11 cellular contexts compared by ENCODE assay signal in genomic region chr6:43495409-43495941, GRCh38. TPM values are rescaled to one million over a fixed set of nuclear protein-coding genes. Genes with fewer than 3 reads are reported as not detected.
DNase-seq lines count a peak whose midpoint lies in the region; ATAC-seq and TF ChIP-seq lines count a peak whose summit lies in the region.
"Had no signal": no experiment of that assay in that cellular context is flagged by ENCODE, and none has a peak within 500 bp of the region (broad histone marks: within the 10 kb centered on the region; RNA-seq: fewer than 3 reads in every experiment).

No MANE protein-coding gene starts in this region.

- H3K27me3 Mint-ChIP-seq in GM23338 (ENCODE audit: insufficient read depth, low read depth, poor library complexity): peaks cover 6% of the 10 kb centered on the region
- H3K27me3 Mint-ChIP-seq in WTC11 (ENCODE audit: low read depth): no peaks in the 10 kb centered on the region

- H3K9me3 ChIP-seq in lower lobe of right lung: no peaks in the 10 kb centered on the region

- TF ChIP-seq CTCF in BJ (IDR thresholded peaks at IDR 0.05; ENCODE audit: insufficient read depth, low read depth, low read length): peak; percentile 43
- TF ChIP-seq CTCF in GM23338 (conservative IDR thresholded peaks at IDR 0.05; ENCODE audit: low read depth in 2 of 2): peak in 1 of 2 experiments; percentile 39; a peak in 2 of 4 replicates
- no peak for TF ChIP-seq CTCF in WTC11 (IDR thresholded peaks at IDR 0.05)
- TF ChIP-seq CTCF in lower lobe of right lung (IDR thresholded peaks at IDR 0.05): peak; percentile 11

- H3K9me3 Mint-ChIP-seq in GM23338 (no peaks in the 10 kb centered on the region), WTC11 (no peaks in the 10 kb centered on the region)

- H3K4me1 ChIP-seq in GM23338 (ENCODE audit: insufficient read depth) (peaks cover 16% of the 10 kb centered on the region), lower lobe of right lung (peaks cover 47% of the 10 kb centered on the region)

- H3K4me3 Mint-ChIP-seq in GM23338 (no peak overlapping the region; the same call in 2 of the 3 replicates), WTC11 (no peak overlapping the region)

- peaks cover 31% of the 10 kb centered on the region for H3K79me2 ChIP-seq in GM23338 (replicated peaks; ENCODE audit: insufficient read depth)

- no peak overlapping the region for H2AFZ ChIP-seq in GM23338

- CTCF ChIA-PET in BJ (lab: Yijun Ruan, JAX): interaction anchor here (1.0 to 10.1 kb wide), 17 partner anchors 11 to 233 kb away, joined by 3 to 136 read pairs (median 5); partner anchors contain the start of genes DLK2 and LRRC73
- CTCF ChIA-PET in WTC11 (lab: Charles Lee): interaction anchor here (1.0 to 7.2 kb wide), 18 partner anchors 11 to 249 kb away, joined by 3 to 75 read pairs (median 7); partner anchors contain the start of genes DLK2, LRRC73 and TJAP1

- DNase-seq in BJ (ENCODE audit: low read depth) (no peak), GM23338 (ENCODE audit: low spot score) (no peak), WTC11 (ENCODE audit: low spot score) (no peak), lower lobe of right lung (no peak), inferior parietal cortex (ENCODE audit: extremely low spot score) (no peak), NCI-H2029 (lab: John Stamatoyannopoulos, UW) (no peak)
- DNase-seq: activated CD4-positive, CD25-positive, alpha-beta regulatory T cell treated with anti-CD3 and anti-CD28 coated beads, Interleukin-2, amount 50 U/mL, for 72 hours; stimulated activated CD4-positive, alpha-beta T cell treated with anti-CD3 and anti-CD28 coated beads, Interleukin-12 subunit alpha, Interleukin-12 subunit beta, amount 100 ng/mL, for 4 hours had no signal

- H3K36me3 Mint-ChIP-seq in GM23338 (ENCODE audit: low read depth): peaks cover 23% of the 10 kb centered on the region
- peaks cover 17% of the 10 kb centered on the region for H3K36me3 Mint-ChIP-seq in WTC11

- intact Hi-C loops in lower lobe of right lung (cut with DNase I): no loop called here

- H4K20me1 ChIP-seq in GM23338 (replicated peaks; ENCODE audit: insufficient read depth): peaks cover 8% of the 10 kb centered on the region

- H3K9me2 ChIP-seq in GM23338 (ENCODE audit: insufficient read depth): no peaks in the 10 kb centered on the region

- no peaks in the 10 kb centered on the region for H3F3A ChIP-seq in GM23338 (replicated peaks; ENCODE audit: low read depth)

- H3K27ac Mint-ChIP-seq in GM23338 (peak overlapping the region; percentile 91), WTC11 (peak overlapping the region; percentile 86)

- H3K27me3 ChIP-seq in BJ (ENCODE audit: control insufficient read depth, insufficient read depth, low read length) (no peaks in the 10 kb centered on the region), GM23338 (ENCODE audit: insufficient read depth) (no peaks in the 10 kb centered on the region), lower lobe of right lung (ENCODE audit: low read depth) (no peaks in the 10 kb centered on the region)

- H3K4me1 Mint-ChIP-seq in GM23338 (peaks cover 29% of the 10 kb centered on the region), WTC11 (peaks cover 32% of the 10 kb centered on the region)

- ATAC-seq in GM23338: peak; percentile 7; the same call in 2 of the 3 replicates
- ATAC-seq in WTC11: no peak
- peak in 1 of 2 donors; percentile 26 for ATAC-seq in lower lobe of right lung
- ATAC-seq in HG02884 (IDR thresholded peaks at IDR 0.05; ENCODE audit: unreplicated experiment): no peak
- ATAC-seq in GM21529 (IDR thresholded peaks at IDR 0.05; ENCODE audit: unreplicated experiment): no peak

- no peak overlapping the region for H3K4me3 ChIP-seq in BJ (ENCODE audit: low read depth, low read length)
- H3K4me3 ChIP-seq in GM23338: no peak overlapping the region
- no peak overlapping the region for H3K4me3 ChIP-seq in lower lobe of right lung

- H3K27ac ChIP-seq in GM23338 (ENCODE audit: low read depth) (peak overlapping the region; percentile 59; the same call in 1 of the 2 replicates), lower lobe of right lung (no peak overlapping the region)
- H3K27ac ChIP-seq: KMS-11 had no signal

- POLR2A ChIA-PET in BJ (lab: Charles Lee): no interaction called here
- POLR2A ChIA-PET in WTC11 (lab: Charles Lee): no interaction called here

- H3K36me3 ChIP-seq in BJ (ENCODE audit: control insufficient read depth, insufficient read depth, low read length): peaks cover 13% of the 10 kb centered on the region
- peaks cover 2% of the 10 kb centered on the region; the same call in 1 of the 2 replicates for H3K36me3 ChIP-seq in GM23338 (ENCODE audit: insufficient read depth)
- H3K36me3 ChIP-seq in lower lobe of right lung: peaks cover 30% of the 10 kb centered on the region

- peak overlapping the region; percentile 48; the same call in 1 of the 2 replicates for H3K4me2 ChIP-seq in GM23338
- H3K4me2 ChIP-seq: KMS-11 had no signal

TF ChIP-seq in GM23338, 12 proteins besides CTCF, POLR2A, EP300 and RAD21:
- TF ChIP-seq NANOG (IDR thresholded peaks at IDR 0.05; ENCODE audit: borderline replicate concordance) (no peak), EZH2 (IDR thresholded peaks at IDR 0.05; ENCODE audit: low read depth, unreplicated experiment) (no peak), STAT1 (IDR thresholded peaks at IDR 0.05; ENCODE audit: unreplicated experiment) (no peak), CREB1 (CRISPR knock-in tag; IDR thresholded peaks at IDR 0.05; ENCODE audit: low read depth) (no peak)

TF ChIP-seq in WTC11, 78 proteins besides CTCF, POLR2A, EP300 and RAD21 (continues in another document):
- no peak for TF ChIP-seq JAZF1 (CRISPR knock-in tag; IDR thresholded peaks at IDR 0.05)
- TF ChIP-seq NFATC4 (CRISPR knock-in tag; IDR thresholded peaks at IDR 0.05): no peak
- TF ChIP-seq E2F1 (CRISPR knock-in tag; IDR thresholded peaks at IDR 0.05): no peak
- no peak for TF ChIP-seq ZSCAN18 (CRISPR knock-in tag; IDR thresholded peaks at IDR 0.05)

RNA-seq across cellular contexts. Expression of gene LRRC73, which starts 14.7 kb away (rescaled TPM):
- polyA plus RNA-seq in BJ (2011; rRNA removed) (0.15 and 0.33 TPM in 2 replicates), GM23338 (2016; fragmentation: Nextera tagmentation; extraction: Ambion mirVana) (0.26 TPM in 1 of 2 replicates, not detected in the other)
- polyA minus RNA-seq in BJ (2011; rRNA and poly(A)+ RNA removed): 0.28 and 0.46 TPM in 2 replicates
- total RNA-seq in GM23338 (2014; rRNA removed; shearing (Covaris generic)): 0.08 and 0.59 TPM in 2 replicates
- total RNA-seq in WTC11 (2021) (0.73 to 1.4 TPM (median 0.76 TPM) in 3 replicates), lower lobe of right lung (1.6 TPM)

RNA-seq across cellular contexts. Expression of gene TJAP1, which starts 18.1 kb away (rescaled TPM):
- 17.5 and 29.0 TPM in 2 replicates for polyA plus RNA-seq in BJ (2011; rRNA removed)
- polyA minus RNA-seq in BJ (2011; rRNA and poly(A)+ RNA removed): 10.3 and 10.4 TPM in 2 replicates
- total RNA-seq in GM23338 (2014; rRNA removed; shearing (Covaris generic)): 33.3 and 34.3 TPM in 2 replicates
- 16.9 and 17.6 TPM in 2 replicates for polyA plus RNA-seq in GM23338 (2016; fragmentation: Nextera tagmentation; extraction: Ambion mirVana)
- 40.2 to 40.8 TPM (median 40.4 TPM) in 3 replicates for total RNA-seq in WTC11 (2021)
- 34.3 TPM for total RNA-seq in lower lobe of right lung

RNA-seq across cellular contexts. Expression of gene YIPF3, which starts 21.3 kb away (rescaled TPM):
- polyA plus RNA-seq in BJ (2011; rRNA removed) (291 and 355 TPM in 2 replicates), GM23338 (2016; fragmentation: Nextera tagmentation; extraction: Ambion mirVana) (60.6 and 64.4 TPM in 2 replicates)
- polyA minus RNA-seq in BJ (2011; rRNA and poly(A)+ RNA removed): 242 and 409 TPM in 2 replicates
- total RNA-seq in GM23338 (2014; rRNA removed; shearing (Covaris generic)): 94.3 and 119 TPM in 2 replicates
- total RNA-seq in WTC11 (2021) (79.1 to 82.4 TPM (median 81.3 TPM) in 3 replicates), lower lobe of right lung (103 TPM)

RNA-seq across cellular contexts. Expression of gene POLR1C, which starts 21.4 kb away (rescaled TPM):
- 37.5 and 41.5 TPM in 2 replicates for polyA plus RNA-seq in BJ (2011; rRNA removed)
- polyA minus RNA-seq in BJ (2011; rRNA and poly(A)+ RNA removed): 12.6 and 25.1 TPM in 2 replicates
- 18.1 and 26.6 TPM in 2 replicates for total RNA-seq in GM23338 (2014; rRNA removed; shearing (Covaris generic))
- polyA plus RNA-seq in GM23338 (2016; fragmentation: Nextera tagmentation; extraction: Ambion mirVana): 47.0 and 48.9 TPM in 2 replicates
- 32.8 to 46.6 TPM (median 34.2 TPM) in 3 replicates for total RNA-seq in WTC11 (2021)
- total RNA-seq in lower lobe of right lung: 26.1 TPM

RNA-seq across cellular contexts. Expression of gene DLK2, which starts 40.1 kb away (rescaled TPM):
- polyA plus RNA-seq in BJ (2011; rRNA removed): 2.1 and 4.8 TPM in 2 replicates
- 1.5 and 1.9 TPM in 2 replicates for polyA minus RNA-seq in BJ (2011; rRNA and poly(A)+ RNA removed)
- total RNA-seq in GM23338 (2014; rRNA removed; shearing (Covaris generic)): 0.16 and 0.21 TPM in 2 replicates
- 0.47 and 0.57 TPM in 2 replicates for polyA plus RNA-seq in GM23338 (2016; fragmentation: Nextera tagmentation; extraction: Ambion mirVana)
- total RNA-seq in WTC11 (2021): 0.18 to 0.81 TPM (median 0.37 TPM) in 3 replicates
- total RNA-seq in lower lobe of right lung: 0.53 TPM
